In the genomic region with DNA sequence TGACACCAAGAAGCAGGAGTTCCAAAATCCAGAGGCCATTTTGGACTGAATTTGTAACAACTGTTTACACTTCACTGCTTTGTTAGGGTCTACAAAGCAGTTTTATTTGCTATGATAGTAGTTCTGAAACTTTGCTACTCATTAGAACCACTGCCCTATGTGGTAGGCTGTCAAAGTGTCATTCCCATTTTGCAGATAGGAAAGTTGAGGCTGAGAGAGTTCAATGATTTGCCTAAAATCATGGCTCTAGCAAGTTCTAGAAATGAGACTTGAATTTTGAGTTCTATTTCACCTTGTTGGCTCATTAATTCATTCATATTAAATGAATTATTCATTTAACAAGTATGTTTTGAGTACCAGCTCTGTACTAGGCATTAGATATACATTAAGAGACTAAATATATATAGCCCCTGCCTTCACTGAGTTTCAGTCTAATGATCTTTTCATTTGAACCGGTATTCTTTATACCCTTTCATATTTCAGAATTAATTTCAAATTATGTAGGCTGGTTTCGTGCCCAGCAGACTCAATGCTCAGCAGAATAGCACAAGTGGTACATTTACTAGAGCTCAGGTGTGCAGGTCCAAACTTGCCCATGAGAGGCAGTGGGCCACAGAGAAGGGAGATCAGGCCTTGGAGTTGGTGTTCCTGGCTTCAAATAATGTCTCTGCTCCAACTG, we compare ENCODE assay signal across 1 cellular context.
TF ChIP-seq lines count a peak whose summit lies in the region.

No MANE protein-coding gene starts in this region.

TF ChIP-seq in endothelial cell of umbilical vein, 7 proteins besides CTCF, POLR2A, EP300 and RAD21:
- TF ChIP-seq, protein P1, sequence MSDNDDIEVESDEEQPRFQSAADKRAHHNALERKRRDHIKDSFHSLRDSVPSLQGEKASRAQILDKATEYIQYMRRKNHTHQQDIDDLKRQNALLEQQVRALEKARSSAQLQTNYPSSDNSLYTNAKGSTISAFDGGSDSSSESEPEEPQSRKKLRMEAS (IDR thresholded peaks at IDR 0.05; ENCODE audit: insufficient read depth, insufficient read length), result no peak
- TF ChIP-seq JUN (IDR thresholded peaks at IDR 0.05; ENCODE audit: borderline replicate concordance, insufficient read depth, insufficient read length, low read depth) (no peak), FOS (IDR thresholded peaks at IDR 0.05; ENCODE audit: borderline replicate concordance, insufficient read depth, low read length) (no peak), MYC (IDR thresholded peaks at IDR 0.05; ENCODE audit: low read depth, low read length) (no peak), GATA2 (IDR thresholded peaks at IDR 0.05; ENCODE audit: insufficient read depth, insufficient read length, low read depth, low read length) (no peak)
TF ChIP-seq in endothelial cell of umbilical vein: peak in this region for 0.
